In the genomic region with DNA sequence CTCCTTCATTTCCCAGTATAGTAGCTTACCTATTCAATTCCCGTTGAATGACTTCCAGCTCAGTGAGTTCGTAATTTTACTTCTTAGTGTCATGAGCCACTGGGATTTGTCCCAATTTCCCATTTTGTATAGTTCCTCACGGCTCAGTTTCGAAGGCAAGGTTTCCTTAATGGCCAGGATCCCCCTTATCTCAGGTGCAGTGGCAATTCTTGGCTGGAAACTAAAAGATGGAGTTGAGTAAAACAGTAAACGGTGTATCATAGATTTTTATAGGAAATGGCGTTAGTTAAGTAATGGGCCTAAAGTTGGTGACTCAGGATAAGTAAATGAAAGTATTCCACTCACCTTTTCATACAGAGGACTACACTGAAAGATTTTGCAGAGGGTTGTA, we compare ENCODE assay signal across 8 cellular contexts. TPM values are rescaled to one million over a fixed set of nuclear protein-coding genes. Genes with fewer than 3 reads are reported as not detected.
DNase-seq lines count a peak whose midpoint lies in the region; ATAC-seq and TF ChIP-seq lines count a peak whose summit lies in the region.

No MANE protein-coding gene starts in this region.

- H3K9ac ChIP-seq in SK-N-SH (peak overlapping the region; percentile 56), rectal smooth muscle tissue (ENCODE audit: low read length) (no peak overlapping the region)

- ATAC-seq in GM21447 (IDR thresholded peaks at IDR 0.05; ENCODE audit: unreplicated experiment): no peak
- no peak for ATAC-seq in HG03457 (IDR thresholded peaks at IDR 0.05; ENCODE audit: unreplicated experiment)

- H4K20me1 ChIP-seq in SK-N-SH (ENCODE audit: insufficient read depth): peaks cover 9% of the 10 kb centered on the region

- peaks cover 37% of the 10 kb centered on the region for H3F3A ChIP-seq in SK-N-SH (replicated peaks; ENCODE audit: insufficient read depth)

- peaks cover 7 to 8% of the 10 kb centered on the region in 2 experiments; a peak in 2 of 4 replicates for H3K4me1 ChIP-seq in SK-N-SH (ENCODE audit: control insufficient read depth in 1 of 2, insufficient read depth in 2 of 2, low read depth in 1 of 2, low read length in 1 of 2)
- H3K4me1 ChIP-seq in rectal smooth muscle tissue (ENCODE audit: control insufficient read depth, insufficient read depth, low read length): peaks cover 11% of the 10 kb centered on the region

- H3K9me2 ChIP-seq in SK-N-SH: no peaks in the 10 kb centered on the region

- H3K27ac ChIP-seq in SK-N-SH (ENCODE audit: low read depth in 2 of 2, low read length in 1 of 2) (peak overlapping the region; percentile 50 to 66; a peak in 3 of 4 replicates), rectal smooth muscle tissue (ENCODE audit: low read depth, low read length) (peak overlapping the region; percentile 76)

- H3K36me3 ChIP-seq in SK-N-SH (replicated peaks in 1 of 2; ENCODE audit: control insufficient read depth in 1 of 2, insufficient read depth in 2 of 2, low read length in 1 of 2) (peaks cover 18 to 25% of the 10 kb centered on the region in 2 experiments), rectal smooth muscle tissue (ENCODE audit: control insufficient read depth, insufficient read depth, low read length) (peaks cover 15% of the 10 kb centered on the region)

- CTCF ChIA-PET in SK-N-SH (lab: Yijun Ruan, JAX): interaction anchor here (0.8 to 1.0 kb wide), 2 partner anchors 9 to 16 kb away, joined by 3 to 4 read pairs; no protein-coding TSS in a partner anchor

- WGBS in SK-N-SH (ENCODE audit: low lambda C conversion rate): 35% methylated on average over 6 of the region's 6 CpGs

- peak overlapping the region; percentile 80 for H3K4me2 ChIP-seq in SK-N-SH

- H3K4me3 ChIP-seq in GM08714 (ENCODE audit: low read length): peak overlapping the region; percentile 59
- peak overlapping the region; percentile 73 to 75 for H3K4me3 ChIP-seq in SK-N-SH (ENCODE audit: low read depth in 2 of 2, low read length in 1 of 2)
- H3K4me3 ChIP-seq in fibroblast of mammary gland (ENCODE audit: control insufficient read depth, low read depth, low read length): peak overlapping the region; percentile 63
- peak overlapping the region; percentile 68 for H3K4me3 ChIP-seq in rectal smooth muscle tissue (ENCODE audit: low read length)

- TF ChIP-seq EP300 in SK-N-SH (IDR thresholded peaks at IDR 0.05; ENCODE audit: borderline replicate concordance in 1 of 2, low read depth in 1 of 2, low read length in 1 of 2): no peak

- intact Hi-C loops in posterior vena cava (cut with DNase I): no loop called here

- H3K79me2 ChIP-seq in SK-N-SH (ENCODE audit: insufficient read depth): peaks cover 6% of the 10 kb centered on the region; the same call in 1 of the 2 replicates

- H3K9me3 ChIP-seq in SK-N-SH: no peaks in the 10 kb centered on the region

- peak overlapping the region; percentile 75 for H2AFZ ChIP-seq in SK-N-SH (ENCODE audit: low read depth)

- no peaks in the 10 kb centered on the region for H3K27me3 ChIP-seq in SK-N-SH (ENCODE audit: insufficient read depth)
- no peaks in the 10 kb centered on the region for H3K27me3 ChIP-seq in rectal smooth muscle tissue (ENCODE audit: control insufficient read depth, insufficient read depth, low read length)

- POLR2A ChIA-PET in SK-N-SH (lab: Yijun Ruan, JAX): interaction anchor here (0.6 kb wide), 1 partner anchor 169 kb away, joined by 3 read pairs; a partner anchor contains a TSS

- no peak for TF ChIP-seq RAD21 in SK-N-SH (IDR thresholded peaks at IDR 0.05; ENCODE audit: low read length)

- DNase-seq in SK-N-SH (no peak), fibroblast of mammary gland (ENCODE audit: low read depth) (no peak), posterior vena cava (ENCODE audit: low spot score) (no peak), ureter (ENCODE audit: low spot score) (no peak)

- TF ChIP-seq CTCF in SK-N-SH (IDR thresholded peaks at IDR 0.05) (no peak), fibroblast of mammary gland (conservative IDR thresholded peaks at IDR 0.05; ENCODE audit: control insufficient read depth, insufficient read depth, low read depth, low read length) (no peak)

TF ChIP-seq in SK-N-SH, 30 proteins besides CTCF, POLR2A, EP300 and RAD21:
- TF ChIP-seq TCF12 (IDR thresholded peaks at IDR 0.05) (no peak), MEF2A (IDR thresholded peaks at IDR 0.05; ENCODE audit: borderline replicate concordance, low read depth) (no peak), MXI1 (IDR thresholded peaks at IDR 0.05; ENCODE audit: low read depth, low read length) (no peak), ELF1 (IDR thresholded peaks at IDR 0.05) (no peak), FOXJ3 (CRISPR knock-in tag; IDR thresholded peaks at IDR 0.05) (no peak)
- TF ChIP-seq, protein P1, sequence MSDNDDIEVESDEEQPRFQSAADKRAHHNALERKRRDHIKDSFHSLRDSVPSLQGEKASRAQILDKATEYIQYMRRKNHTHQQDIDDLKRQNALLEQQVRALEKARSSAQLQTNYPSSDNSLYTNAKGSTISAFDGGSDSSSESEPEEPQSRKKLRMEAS (IDR thresholded peaks at IDR 0.05; ENCODE audit: low read depth): no peak
- TF ChIP-seq, protein P2, sequence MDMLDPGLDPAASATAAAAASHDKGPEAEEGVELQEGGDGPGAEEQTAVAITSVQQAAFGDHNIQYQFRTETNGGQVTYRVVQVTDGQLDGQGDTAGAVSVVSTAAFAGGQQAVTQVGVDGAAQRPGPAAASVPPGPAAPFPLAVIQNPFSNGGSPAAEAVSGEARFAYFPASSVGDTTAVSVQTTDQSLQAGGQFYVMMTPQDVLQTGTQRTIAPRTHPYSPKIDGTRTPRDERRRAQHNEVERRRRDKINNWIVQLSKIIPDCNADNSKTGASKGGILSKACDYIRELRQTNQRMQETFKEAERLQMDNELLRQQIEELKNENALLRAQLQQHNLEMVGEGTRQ (IDR thresholded peaks at IDR 0.05; ENCODE audit: borderline replicate concordance, low read depth, low read length): no peak

RNA-seq across cellular contexts. Expression of a gene that starts 0.5 kb away (rescaled TPM):
- polyA plus RNA-seq in SK-N-SH (2012; rRNA removed): 7.4 and 10.8 TPM in 2 replicates
- polyA plus RNA-seq in SK-N-SH (2012; cell fraction: cytosol; rRNA removed): 7.9 and 8.0 TPM in 2 replicates
- polyA plus RNA-seq in SK-N-SH (2012; cell fraction: nucleus; rRNA removed): 8.5 and 11.1 TPM in 2 replicates
- total RNA-seq in posterior vena cava: 1 to 10 TPM; 6.5 to 7.3 TPM
- 11.2 TPM for total RNA-seq in ureter

RNA-seq across cellular contexts. Expression of a gene that starts 9.5 kb away (rescaled TPM):
- 875 and 919 TPM in 2 replicates for polyA plus RNA-seq in SK-N-SH (2012; rRNA removed)
- 1,201 and 1,818 TPM in 2 replicates for polyA plus RNA-seq in SK-N-SH (2012; cell fraction: cytosol; rRNA removed)
- polyA plus RNA-seq in SK-N-SH (2012; cell fraction: nucleus; rRNA removed): 148 and 230 TPM in 2 replicates
- total RNA-seq in posterior vena cava: 100 to 1,000 TPM; 655 to 664 TPM
- 1,104 TPM for total RNA-seq in ureter
